7 cellular contexts compared by ENCODE assay signal in the genomic region with DNA sequence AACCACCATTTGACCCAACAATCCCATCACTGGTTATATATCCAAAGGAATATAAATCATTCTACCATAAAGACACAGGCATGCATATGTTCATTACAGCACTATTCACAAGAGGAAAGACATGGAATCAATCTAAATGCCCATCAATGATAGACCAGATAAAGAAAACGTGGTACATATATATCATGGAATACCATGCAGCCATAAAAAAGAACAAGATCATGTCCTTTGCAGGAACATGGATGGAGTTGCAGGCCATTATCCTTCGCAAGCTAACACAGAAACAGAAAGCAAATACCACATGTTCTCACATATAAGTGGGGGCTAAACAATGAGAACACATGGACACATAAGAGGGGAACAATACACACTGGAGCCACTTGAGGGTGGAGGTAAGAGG.
"Had no signal": no experiment of that assay in that cellular context is flagged by ENCODE, and none has a peak within 500 bp of the region (broad histone marks: within the 10 kb centered on the region; RNA-seq: fewer than 3 reads in every experiment).

No MANE protein-coding gene starts in this region.

- H3K9ac ChIP-seq: KMS-11 had no signal

- ATAC-seq: GM23338, HCT116, HepG2 had no signal

- H3K27ac ChIP-seq: KMS-11 had no signal

- H2AFZ ChIP-seq: GM23338 had no signal

- DNase-seq: H7, KBM-7 had no signal

- H3K4me2 ChIP-seq: GM23338, KMS-11 had no signal

- H3K9me3 ChIP-seq: HAP-1 had no signal

- H3K4me1 ChIP-seq: HAP-1 had no signal

- H3K4me3 ChIP-seq: GM23338, HAP-1 had no signal
